ENCODE assay signal across 1 cellular context in genomic region chr3:104549099-104549714, GRCh38.
A peak's percentile ranks its signal among the peaks of the same experiment; 100 is the strongest.
TF ChIP-seq lines count a peak whose summit lies in the region.

No MANE protein-coding gene starts in this region.

TF ChIP-seq in SK-N-SH, 30 proteins besides CTCF, POLR2A, EP300 and RAD21 (continued from another document):
- no peak for TF ChIP-seq USF1 (IDR thresholded peaks at IDR 0.05; ENCODE audit: borderline replicate concordance, low read depth)
- TF ChIP-seq NFIC (IDR thresholded peaks at IDR 0.05; ENCODE audit: borderline replicate concordance): peak; percentile 29; the same call in 1 of the 2 replicates
- 0 out of 2 replicates have a peak, but pooled peaks have one; percentile 47 for TF ChIP-seq FOXM1 (IDR thresholded peaks at IDR 0.05; ENCODE audit: low read depth)
- no peak for TF ChIP-seq ZBTB33 (IDR thresholded peaks at IDR 0.05; ENCODE audit: borderline replicate concordance, low read depth)
- TF ChIP-seq GATA2 (CRISPR knock-in tag; IDR thresholded peaks at IDR 0.05): no peak
- TF ChIP-seq TEAD4 (IDR thresholded peaks at IDR 0.05; ENCODE audit: borderline replicate concordance, insufficient read depth): peak; percentile 58; the same call in 1 of the 2 replicates
- no peak for TF ChIP-seq REST (IDR thresholded peaks at IDR 0.05; ENCODE audit: low read depth, low read length)
- TF ChIP-seq MEF2A (IDR thresholded peaks at IDR 0.05; ENCODE audit: borderline replicate concordance, low read depth): no peak
- peak; percentile 37 for TF ChIP-seq JUND (IDR thresholded peaks at IDR 0.05)
